Comparison of ENCODE assay signal across 8 cellular contexts in the genomic region with DNA sequence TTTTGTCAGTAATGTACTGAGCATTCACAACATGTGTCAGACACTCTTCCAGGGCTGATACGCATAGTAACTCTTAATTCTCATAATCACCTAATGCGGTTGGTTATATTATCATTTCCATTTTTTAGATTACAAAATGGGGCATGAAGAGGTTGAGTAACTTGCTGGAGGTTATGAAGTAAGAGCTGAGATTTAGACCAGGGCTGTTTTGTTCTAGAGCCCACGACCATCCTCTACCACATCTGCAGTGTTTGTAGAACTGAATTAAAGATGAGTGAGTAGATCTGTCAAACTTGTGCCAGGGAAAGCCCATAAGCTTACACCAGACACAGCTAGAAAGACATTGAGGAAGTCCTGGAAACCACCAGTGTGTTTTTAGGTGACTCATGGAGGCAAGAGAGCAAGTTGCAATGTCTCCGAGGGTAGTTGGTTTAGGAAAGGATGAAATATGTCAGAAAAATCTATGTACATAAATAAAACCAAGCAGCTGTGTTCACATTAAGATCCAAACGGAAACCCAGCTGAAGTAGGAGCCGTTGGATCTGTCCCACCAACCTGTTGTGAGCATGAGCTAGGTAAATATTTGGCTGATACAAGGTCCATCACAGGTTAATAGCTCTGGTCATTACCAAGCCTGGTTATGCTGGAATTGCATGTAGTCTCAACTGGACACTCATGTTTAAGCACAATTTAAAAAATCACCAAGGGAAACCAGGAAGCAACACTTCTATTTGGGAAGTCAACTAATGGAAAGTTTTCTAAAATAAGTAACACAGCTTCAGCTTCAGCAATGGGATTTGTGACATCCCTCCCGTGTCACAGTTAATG. TPM values are rescaled to one million over a fixed set of nuclear protein-coding genes. Genes with fewer than 3 reads are reported as not detected.
DNase-seq lines count a peak whose midpoint lies in the region; ATAC-seq and TF ChIP-seq lines count a peak whose summit lies in the region.

No MANE protein-coding gene starts in this region.

- H3K27ac Mint-ChIP-seq in T-helper 1 cell treated with Interleukin-12 subunit alpha and Interleukin-12 subunit beta and Interleukin-4 antibody, amounts not matched to agents 30 μg/mL and 1 μg/mL, for 36 hours = peak overlapping the region; percentile 10

- peak overlapping the region in 6 of 10 donors; percentile 33 to 71 (median 62) for H3K27ac ChIP-seq in heart right ventricle

- peaks cover 0 to 24% (median 14%) of the 10 kb centered on the region in 9 donors for H3K4me1 ChIP-seq in heart right ventricle

- 49 to 57% methylated on average over 7 of the region's 7 CpGs for WGBS in heart right ventricle, 2 donors

- peaks cover 26% of the 10 kb centered on the region for H3K27me3 Mint-ChIP-seq in T-helper 1 cell treated with Interleukin-12 subunit alpha and Interleukin-12 subunit beta and Interleukin-4 antibody, amounts not matched to agents 30 μg/mL and 1 μg/mL, for 36 hours (ENCODE audit: low read depth)

- peak; percentile 14 for DNase-seq in activated effector memory CD4-positive, alpha-beta T cell treated with anti-CD3 and anti-CD28 coated beads, Interleukin-2, amount 50 U/mL, for 16 hours
- DNase-seq in activated effector memory CD4-positive, alpha-beta T cell treated with Interleukin-2 at 50 U/mL for 16 hours = no peak
- no peak for DNase-seq in heart right ventricle
- DNase-seq in stromal cell of bone marrow (ENCODE audit: low read depth) = peak; percentile 91
- DNase-seq in NCI-H2196 (lab: John Stamatoyannopoulos, UW; ENCODE audit: unreplicated experiment) = no peak

- H3K4me1 Mint-ChIP-seq in T-helper 1 cell treated with Interleukin-12 subunit alpha and Interleukin-12 subunit beta and Interleukin-4 antibody, amounts not matched to agents 30 μg/mL and 1 μg/mL, for 36 hours (ENCODE audit: low read depth) = peaks cover 15% of the 10 kb centered on the region

- H3K27me3 ChIP-seq in heart right ventricle = peaks cover 0 to 3% (median 0%) of the 10 kb centered on the region in 7 donors

- TF ChIP-seq CTCF in heart right ventricle (IDR thresholded peaks at IDR 0.05) = no peak

- H3K4me3 Mint-ChIP-seq in T-helper 1 cell treated with Interleukin-12 subunit alpha and Interleukin-12 subunit beta and Interleukin-4 antibody, amounts not matched to agents 30 μg/mL and 1 μg/mL, for 36 hours = no peak overlapping the region

- H3K9me3 Mint-ChIP-seq in T-helper 1 cell treated with Interleukin-12 subunit alpha and Interleukin-12 subunit beta and Interleukin-4 antibody, amounts not matched to agents 30 μg/mL and 1 μg/mL, for 36 hours = no peaks in the 10 kb centered on the region

- intact Hi-C loops in heart right ventricle (cut with DNase I) = no loop called here

- H3K36me3 ChIP-seq in heart right ventricle = no peaks in the 10 kb centered on the region

- ATAC-seq in heart right ventricle = peak; percentile 18 to 83 (median 75)
- no peak for ATAC-seq in HG02678 (IDR thresholded peaks at IDR 0.05; ENCODE audit: unreplicated experiment)
- no peak for ATAC-seq in GM21447 (IDR thresholded peaks at IDR 0.05; ENCODE audit: unreplicated experiment)

- no peaks in the 10 kb centered on the region for H3K9me3 ChIP-seq in heart right ventricle

- no peak overlapping the region for H3K4me3 ChIP-seq in heart right ventricle

- no peaks in the 10 kb centered on the region for H3K36me3 Mint-ChIP-seq in T-helper 1 cell treated with Interleukin-12 subunit alpha and Interleukin-12 subunit beta and Interleukin-4 antibody, amounts not matched to agents 30 μg/mL and 1 μg/mL, for 36 hours (ENCODE audit: low read depth)

RNA-seq across cellular contexts. Expression of gene PLEKHG3, which starts 49.9 kb away (rescaled TPM):
- 10 to 100 TPM; 11.2 to 25.5 (median 16.2) TPM for total RNA-seq in heart right ventricle
- 1 to 10 TPM; 5.0 to 9.4 TPM for polyA plus RNA-seq in heart right ventricle

Comparison
In these comparisons a context has a peak if more than half of its experiments do, and no peak if none do; other contexts are left out.
1. DNase-seq: peak in activated effector memory CD4-positive, alpha-beta T cell treated with anti-CD3 and anti-CD28 coated beads, Interleukin-2, amount 50 U/mL, for 16 hours (single experiment) and stromal cell of bone marrow (single experiment); none in activated effector memory CD4-positive, alpha-beta T cell treated with Interleukin-2 at 50 U/mL for 16 hours (single experiment), heart right ventricle (0 of 2) and NCI-H2196 (single experiment).
2. ATAC-seq: peak in heart right ventricle (8 of 8); none in HG02678 (single experiment) and GM21447 (single experiment).